In genomic region chr10:102753724-102754123, GRCh38 we compare ENCODE assay signal across 9 cellular contexts. TPM values are rescaled to one million over a fixed set of nuclear protein-coding genes. Genes with fewer than 3 reads are reported as not detected.
DNase-seq lines count a peak whose midpoint lies in the region; ATAC-seq and TF ChIP-seq lines count a peak whose summit lies in the region.
"Had no signal": no experiment of that assay in that cellular context is flagged by ENCODE, and none has a peak within 500 bp of the region (broad histone marks: within the 10 kb centered on the region; RNA-seq: fewer than 3 reads in every experiment).

No MANE protein-coding gene starts in this region.

- H3K27ac ChIP-seq in mammary epithelial cell (ENCODE audit: insufficient read depth, low read depth, low read length) (no peak overlapping the region), colonic mucosa (peak overlapping the region; percentile 14), neural progenitor cell (no peak overlapping the region), transverse colon (peak overlapping the region; percentile 75 to 78 (median 76))
- H3K27ac ChIP-seq: PC-9 had no signal

- peaks cover 16% of the 10 kb centered on the region for H3K36me3 Mint-ChIP-seq in MCF 10A (ENCODE audit: insufficient read depth, unreplicated experiment)
- peaks cover 3% of the 10 kb centered on the region for H3K36me3 Mint-ChIP-seq in neural progenitor cell

- H3K4me3 ChIP-seq in mammary epithelial cell (replicated peaks in 1 of 3; ENCODE audit: insufficient read depth in 1 of 3, low read depth in 2 of 3, low read length in 3 of 3) (no peak overlapping the region), colonic mucosa (no peak overlapping the region), neural progenitor cell (no peak overlapping the region), transverse colon (no peak overlapping the region)
- H3K4me3 ChIP-seq: PC-9 had no signal

- dilution Hi-C loops in mammary epithelial cell (cut with HindIII; ENCODE audit: low sequenced_read_pairs) = no loop called here

- H3K36me3 ChIP-seq in mammary epithelial cell (ENCODE audit: insufficient read depth, low read length) (no peaks in the 10 kb centered on the region), colonic mucosa (no peaks in the 10 kb centered on the region), neural progenitor cell (no peaks in the 10 kb centered on the region), transverse colon (no peaks in the 10 kb centered on the region)

- no peaks in the 10 kb centered on the region for H3K27me3 ChIP-seq in mammary epithelial cell (ENCODE audit: insufficient read depth, low read length)
- no peaks in the 10 kb centered on the region for H3K27me3 ChIP-seq in colonic mucosa
- H3K27me3 ChIP-seq in neural progenitor cell = no peaks in the 10 kb centered on the region
- no peaks in the 10 kb centered on the region for H3K27me3 ChIP-seq in transverse colon

- no peaks in the 10 kb centered on the region for H4K20me1 ChIP-seq in mammary epithelial cell (ENCODE audit: insufficient read depth, low read length)
- peaks cover 7% of the 10 kb centered on the region for H4K20me1 ChIP-seq in neural progenitor cell (ENCODE audit: low read depth)

- H3K9me3 ChIP-seq in mammary epithelial cell (replicated peaks; ENCODE audit: insufficient read depth, low read length) = no peaks in the 10 kb centered on the region
- H3K9me3 ChIP-seq in colonic mucosa = no peaks in the 10 kb centered on the region
- no peaks in the 10 kb centered on the region for H3K9me3 ChIP-seq in neural progenitor cell (ENCODE audit: low read depth)
- H3K9me3 ChIP-seq in transverse colon = no peaks in the 10 kb centered on the region

- H3K4me1 ChIP-seq in mammary epithelial cell (ENCODE audit: insufficient read depth, low read length) = no peaks in the 10 kb centered on the region
- no peaks in the 10 kb centered on the region for H3K4me1 ChIP-seq in colonic mucosa
- H3K4me1 ChIP-seq in neural progenitor cell = peaks cover 8% of the 10 kb centered on the region
- H3K4me1 ChIP-seq in transverse colon = peaks cover 10 to 30% (median 22%) of the 10 kb centered on the region in 4 donors

- no peak for DNase-seq in MCF 10A (ENCODE audit: unreplicated experiment)
- no peak for DNase-seq in mammary epithelial cell
- DNase-seq in colonic mucosa = no peak
- DNase-seq in neural progenitor cell (ENCODE audit: low spot score) = no peak
- DNase-seq in transverse colon = no peak
- DNase-seq in GDM1 (lab: John Stamatoyannopoulos, UW) = no peak
- DNase-seq in cerebellar nuclear complex (lab: John Stamatoyannopoulos, UW) = no peak
- DNase-seq: PC-9 had no signal

- H3K9ac ChIP-seq in mammary epithelial cell (ENCODE audit: insufficient read depth, low read length) (no peak overlapping the region), colonic mucosa (ENCODE audit: low read depth in 2 of 2, low read length in 2 of 2) (no peak overlapping the region), neural progenitor cell (no peak overlapping the region)

- H3K27me3 Mint-ChIP-seq in MCF 10A (ENCODE audit: insufficient read depth, unreplicated experiment) = no peaks in the 10 kb centered on the region
- peaks cover 7% of the 10 kb centered on the region for H3K27me3 Mint-ChIP-seq in neural progenitor cell (ENCODE audit: insufficient read depth, low read depth)

- H3K4me2 ChIP-seq in mammary epithelial cell (ENCODE audit: insufficient read depth, low read depth, low read length) = no peak overlapping the region
- H3K4me2 ChIP-seq in neural progenitor cell = peak overlapping the region; percentile 15
- H3K4me2 ChIP-seq: PC-9 had no signal

- BruUV-seq in MCF 10A (replicated peaks; lab: Mats Ljungman, UMichigan) (no TSS peak), mammary epithelial cell (replicated peaks; lab: Mats Ljungman, UMichigan) (no TSS peak)

- H3K27ac Mint-ChIP-seq in MCF 10A (ENCODE audit: low read depth, unreplicated experiment) (peak overlapping the region; percentile 88), neural progenitor cell (no peak overlapping the region)

- TF ChIP-seq EP300 in transverse colon (IDR thresholded peaks at IDR 0.05; ENCODE audit: low read depth) = no peak

- 86% methylated on average over 1 of the region's 1 CpG for WGBS in mammary epithelial cell (ENCODE audit: low coverage, missing lambda C conversion rate)
- WGBS in transverse colon (ENCODE audit: low coverage in 1 of 2), 2 donors = 68 to 73% methylated on average over 1 of the region's 1 CpG

- H3K4me3 Mint-ChIP-seq in MCF 10A (ENCODE audit: unreplicated experiment) (peak overlapping the region; percentile 27), neural progenitor cell (no peak overlapping the region)

- CTCF ChIA-PET in MCF 10A (lab: Yijun Ruan, JAX) = interaction anchor here (0.7 to 5.0 kb wide), 26 partner anchors 10 to 148 kb away, joined by 3 to 71 read pairs (median 6); partner anchors contain the start of genes CYP17A1 and WBP1L
- CTCF ChIA-PET in mammary epithelial cell (lab: Charles Lee; ENCODE audit: low non-redundant PET) = interaction anchor here (0.6 to 0.7 kb wide), 2 partner anchors 23 to 148 kb away, joined by 3 to 4 read pairs; no protein-coding TSS in a partner anchor

- peaks cover 23% of the 10 kb centered on the region for H3K4me1 Mint-ChIP-seq in MCF 10A (ENCODE audit: insufficient read depth, unreplicated experiment)
- peaks cover 20% of the 10 kb centered on the region for H3K4me1 Mint-ChIP-seq in neural progenitor cell

- TF ChIP-seq CTCF in MCF 10A (IDR thresholded peaks at IDR 0.05; ENCODE audit: unreplicated experiment) (no peak), mammary epithelial cell (conservative IDR thresholded peaks at IDR 0.05 in 1 of 2, IDR thresholded peaks at IDR 0.05 in 1 of 2; ENCODE audit: extremely low read depth in 1 of 2, insufficient read depth in 1 of 2, low read depth in 1 of 2, low read length in 2 of 2) (no peak), colonic mucosa (IDR thresholded peaks at IDR 0.05) (no peak), neural progenitor cell (IDR thresholded peaks at IDR 0.05) (no peak), transverse colon (IDR thresholded peaks at IDR 0.05) (no peak)

- ATAC-seq in GM18511 (IDR thresholded peaks at IDR 0.05; ENCODE audit: unreplicated experiment) = no peak

- no peak for TF ChIP-seq POLR2A in transverse colon (IDR thresholded peaks at IDR 0.05)

- H3K79me2 ChIP-seq in mammary epithelial cell (ENCODE audit: insufficient read depth, low read length) (peaks cover 36% of the 10 kb centered on the region), neural progenitor cell (ENCODE audit: low read depth) (peaks cover 13% of the 10 kb centered on the region)

- H3K9me3 Mint-ChIP-seq in MCF 10A (ENCODE audit: unreplicated experiment) (no peaks in the 10 kb centered on the region), neural progenitor cell (no peaks in the 10 kb centered on the region)

- intact Hi-C loops in MCF 10A (cut with micrococcal nuclease) (loop anchor here (1.0 to 5.0 kb wide), 3 partner anchors 29 to 148 kb away; partner anchors contain the start of gene CYP17A1), mammary epithelial cell (cut with micrococcal nuclease) (loop anchor here (1.0 to 2.0 kb wide), 4 partner anchors 23 to 148 kb away; no protein-coding TSS in a partner anchor), colonic mucosa (cut with DNase I) (no loop called here), transverse colon (cut with DNase I; ENCODE audit: low total_unique reads) (no loop called here)

- no peaks in the 10 kb centered on the region for H3F3A ChIP-seq in neural progenitor cell (ENCODE audit: low read depth)

- in situ Hi-C loops in mammary epithelial cell (cut with MboI; ENCODE audit: low sequenced_read_pairs in 2 of 2) (loop anchor here in 1 of 2 donors (10.0 kb wide), 1 partner anchor 71 kb away; no protein-coding TSS in a partner anchor), transverse colon (cut with MboI; ENCODE audit: low pct_ligation_motif_present in 1 of 4, low pct_unique_long_range_greater_than_20kb in 1 of 4, low sequenced_read_pairs in 3 of 4) (no loop called here)

- H2AFZ ChIP-seq in mammary epithelial cell (ENCODE audit: low read depth, low read length) (no peak overlapping the region), neural progenitor cell (replicated peaks) (no peak overlapping the region)
- H2AFZ ChIP-seq: PC-9 had no signal

- POLR2A ChIA-PET in MCF 10A (lab: Yijun Ruan, JAX) = interaction anchor here (0.6 to 5.7 kb wide), 14 partner anchors 10 to 491 kb away, joined by 3 to 120 read pairs (median 4); partner anchors contain the start of genes ARL3, TRIM8 and WBP1L

RNA-seq across cellular contexts. Expression of gene WBP1L, which starts 10.0 kb away (rescaled TPM):
- 19.8 and 24.8 TPM in 2 replicates for total RNA-seq in MCF 10A (2022)
- 10 to 100 TPM; 18.4 to 48.2 TPM for total RNA-seq in mammary epithelial cell
- 20.7 TPM for polyA plus RNA-seq in mammary epithelial cell
- polyA minus RNA-seq in mammary epithelial cell = 24.7 TPM
- 10 to 100 TPM; 32.3 to 42.7 TPM for total RNA-seq in colonic mucosa
- total RNA-seq in neural progenitor cell (ENCODE audit: low replicate concordance) = 21.1 and 29.3 TPM in 2 replicates
- 100 to 1,000 TPM in 2 of 4 donors, 10 to 100 TPM in 2; 68.9 to 168 (median 129) TPM for total RNA-seq in transverse colon

RNA-seq across cellular contexts. Expression of gene SFXN2, which starts 39.3 kb away (rescaled TPM):
- 7.2 and 12.9 TPM in 2 replicates for total RNA-seq in MCF 10A (2022)
- total RNA-seq in mammary epithelial cell = 10 to 100 TPM in 1 of 2 donors, under 1 TPM in 1; 0.83 to 10.9 TPM
- polyA plus RNA-seq in mammary epithelial cell = 10.2 TPM
- 8.5 TPM for polyA minus RNA-seq in mammary epithelial cell
- total RNA-seq in colonic mucosa = 10 to 100 TPM in 1 of 2 donors, 1 to 10 TPM in 1; 9.7 to 27.6 TPM
- 6.4 and 15.5 TPM in 2 replicates for total RNA-seq in neural progenitor cell (ENCODE audit: low replicate concordance)
- total RNA-seq in transverse colon = 10 to 100 TPM in 2 of 4 donors, 1 to 10 TPM in 2; 2.1 to 64.9 (median 7.3) TPM

RNA-seq across cellular contexts. Expression of gene ARL3, which starts 39.5 kb away (rescaled TPM):
- 6.8 and 7.0 TPM in 2 replicates for total RNA-seq in MCF 10A (2022)
- total RNA-seq in mammary epithelial cell = 1 to 10 TPM; 2.3 to 8.7 TPM
- 7.8 TPM for polyA plus RNA-seq in mammary epithelial cell
- 0.83 TPM for polyA minus RNA-seq in mammary epithelial cell
- 1 to 10 TPM; 4.8 to 5.6 TPM for total RNA-seq in colonic mucosa
- total RNA-seq in neural progenitor cell (ENCODE audit: low replicate concordance) = 20.8 and 29.7 TPM in 2 replicates
- total RNA-seq in transverse colon = 1 to 10 TPM; 2.2 to 3.4 (median 2.8) TPM

Comparison
In these comparisons a context has a peak if more than half of its experiments do, and no peak if none do; other contexts are left out.
1. H3K27ac ChIP-seq: peak in colonic mucosa (single experiment) and transverse colon (4 of 4); none in mammary epithelial cell (single experiment) and neural progenitor cell (single experiment).
2. intact Hi-C loops: an anchor here in MCF 10A (1.0 to 5.0 kb wide) and mammary epithelial cell (1.0 to 2.0 kb wide); none called in colonic mucosa and transverse colon.